In the genomic region with DNA sequence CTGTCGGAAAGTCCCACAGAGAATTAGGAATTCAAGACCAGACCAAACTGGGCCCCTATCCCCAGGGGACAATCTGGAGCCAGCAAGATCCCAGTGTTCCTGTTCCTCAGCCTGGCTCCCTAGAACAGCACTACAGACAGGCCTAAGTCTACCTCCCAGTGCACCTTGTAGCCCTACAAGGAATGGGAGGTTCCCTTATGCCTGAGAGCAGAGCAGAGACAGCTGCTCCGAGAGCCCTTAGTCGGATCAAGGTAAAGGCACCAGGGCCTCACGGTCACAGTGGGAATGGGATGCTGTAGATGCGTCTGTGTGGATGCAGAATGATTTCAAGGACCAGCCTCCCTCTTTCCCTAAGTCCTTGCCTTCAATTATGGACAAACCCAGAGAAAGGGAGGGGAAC, we compare ENCODE assay signal across 3 cellular contexts.
TF ChIP-seq lines count a peak whose summit lies in the region.

No MANE protein-coding gene starts in this region.

TF ChIP-seq in A549, 52 proteins besides CTCF, POLR2A, EP300 and RAD21 (continued from another document):
- TF ChIP-seq, protein P1, sequence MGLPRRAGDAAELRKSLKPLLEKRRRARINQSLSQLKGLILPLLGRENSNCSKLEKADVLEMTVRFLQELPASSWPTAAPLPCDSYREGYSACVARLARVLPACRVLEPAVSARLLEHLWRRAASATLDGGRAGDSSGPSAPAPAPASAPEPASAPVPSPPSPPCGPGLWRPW (IDR thresholded peaks at IDR 0.05): no peak
- TF ChIP-seq CHD4 (IDR thresholded peaks at IDR 0.05; ENCODE audit: borderline replicate concordance) (no peak), CBX2 (IDR thresholded peaks at IDR 0.05; ENCODE audit: borderline replicate concordance, low read depth) (no peak), USF2 (IDR thresholded peaks at IDR 0.05) (no peak), PHF8 (IDR thresholded peaks at IDR 0.05; ENCODE audit: borderline replicate concordance, low read depth) (no peak), HOXB13 (CRISPR knock-in tag; IDR thresholded peaks at IDR 0.05; ENCODE audit: low read depth) (no peak), FOSB (CRISPR knock-in tag; IDR thresholded peaks at IDR 0.05) (no peak), CHD2 (IDR thresholded peaks at IDR 0.05; ENCODE audit: low read length, partially characterized antibody) (no peak), ZFP36 (IDR thresholded peaks at IDR 0.05; ENCODE audit: borderline replicate concordance, partially characterized antibody) (no peak)
- TF ChIP-seq, protein P2, sequence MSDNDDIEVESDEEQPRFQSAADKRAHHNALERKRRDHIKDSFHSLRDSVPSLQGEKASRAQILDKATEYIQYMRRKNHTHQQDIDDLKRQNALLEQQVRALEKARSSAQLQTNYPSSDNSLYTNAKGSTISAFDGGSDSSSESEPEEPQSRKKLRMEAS (IDR thresholded peaks at IDR 0.05): no peak
- TF ChIP-seq, protein P3, sequence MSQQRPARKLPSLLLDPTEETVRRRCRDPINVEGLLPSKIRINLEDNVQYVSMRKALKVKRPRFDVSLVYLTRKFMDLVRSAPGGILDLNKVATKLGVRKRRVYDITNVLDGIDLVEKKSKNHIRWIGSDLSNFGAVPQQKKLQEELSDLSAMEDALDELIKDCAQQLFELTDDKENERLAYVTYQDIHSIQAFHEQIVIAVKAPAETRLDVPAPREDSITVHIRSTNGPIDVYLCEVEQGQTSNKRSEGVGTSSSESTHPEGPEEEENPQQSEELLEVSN (IDR thresholded peaks at IDR 0.05; ENCODE audit: borderline replicate concordance, low read depth): no peak

TF ChIP-seq in GM23338, 12 proteins besides CTCF, POLR2A, EP300 and RAD21 (continued from another document and continues in another):
- no peak for TF ChIP-seq REST (IDR thresholded peaks at IDR 0.05; ENCODE audit: unreplicated experiment)
- TF ChIP-seq, protein P4, sequence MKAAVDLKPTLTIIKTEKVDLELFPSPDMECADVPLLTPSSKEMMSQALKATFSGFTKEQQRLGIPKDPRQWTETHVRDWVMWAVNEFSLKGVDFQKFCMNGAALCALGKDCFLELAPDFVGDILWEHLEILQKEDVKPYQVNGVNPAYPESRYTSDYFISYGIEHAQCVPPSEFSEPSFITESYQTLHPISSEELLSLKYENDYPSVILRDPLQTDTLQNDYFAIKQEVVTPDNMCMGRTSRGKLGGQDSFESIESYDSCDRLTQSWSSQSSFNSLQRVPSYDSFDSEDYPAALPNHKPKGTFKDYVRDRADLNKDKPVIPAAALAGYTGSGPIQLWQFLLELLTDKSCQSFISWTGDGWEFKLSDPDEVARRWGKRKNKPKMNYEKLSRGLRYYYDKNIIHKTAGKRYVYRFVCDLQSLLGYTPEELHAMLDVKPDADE (IDR thresholded peaks at IDR 0.05): no peak

TF ChIP-seq in K562, 482 proteins besides CTCF, POLR2A, EP300 and RAD21 (continued from another document):
- no peak for TF ChIP-seq DDX20 (tag; IDR thresholded peaks at IDR 0.05; ENCODE audit: low read depth)
- TF ChIP-seq, protein P5, sequence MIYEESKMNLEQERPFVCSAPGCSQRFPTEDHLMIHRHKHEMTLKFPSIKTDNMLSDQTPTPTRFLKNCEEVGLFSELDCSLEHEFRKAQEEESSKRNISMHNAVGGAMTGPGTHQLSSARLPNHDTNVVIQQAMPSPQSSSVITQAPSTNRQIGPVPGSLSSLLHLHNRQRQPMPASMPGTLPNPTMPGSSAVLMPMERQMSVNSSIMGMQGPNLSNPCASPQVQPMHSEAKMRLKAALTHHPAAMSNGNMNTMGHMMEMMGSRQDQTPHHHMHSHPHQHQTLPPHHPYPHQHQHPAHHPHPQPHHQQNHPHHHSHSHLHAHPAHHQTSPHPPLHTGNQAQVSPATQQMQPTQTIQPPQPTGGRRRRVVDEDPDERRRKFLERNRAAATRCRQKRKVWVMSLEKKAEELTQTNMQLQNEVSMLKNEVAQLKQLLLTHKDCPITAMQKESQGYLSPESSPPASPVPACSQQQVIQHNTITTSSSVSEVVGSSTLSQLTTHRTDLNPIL (CRISPR knock-in tag; IDR thresholded peaks at IDR 0.05): no peak
- no peak for TF ChIP-seq ZBTB33 (CRISPR knock-in tag; IDR thresholded peaks at IDR 0.05)
- TF ChIP-seq FOXP1 (CRISPR knock-in tag; IDR thresholded peaks at IDR 0.05): no peak
- TF ChIP-seq CHD2 (IDR thresholded peaks at IDR 0.05; ENCODE audit: low read depth, low read length): no peak
- no peak for TF ChIP-seq THRB (CRISPR knock-in tag; conservative IDR thresholded peaks at IDR 0.05)
- TF ChIP-seq SRSF3 (IDR thresholded peaks at IDR 0.05; ENCODE audit: insufficient read depth, low read length): no peak
- TF ChIP-seq SIN3B (IDR thresholded peaks at IDR 0.05; ENCODE audit: low read depth): no peak
- TF ChIP-seq DIDO1 (tag; IDR thresholded peaks at IDR 0.05; ENCODE audit: low read depth): no peak
- no peak for TF ChIP-seq FOXP4 (CRISPR knock-in tag; IDR thresholded peaks at IDR 0.05; ENCODE audit: borderline replicate concordance)
- no peak for TF ChIP-seq ZNF253 (CRISPR knock-in tag; conservative IDR thresholded peaks at IDR 0.05)
- no peak for TF ChIP-seq ETV6 (IDR thresholded peaks at IDR 0.05; ENCODE audit: borderline replicate concordance in 1 of 2, low read depth in 2 of 2, low read length in 1 of 2)
- no peak for TF ChIP-seq ETV6 (CRISPR knock-in tag; IDR thresholded peaks at IDR 0.05; ENCODE audit: borderline replicate concordance)
- TF ChIP-seq NBN (IDR thresholded peaks at IDR 0.05; ENCODE audit: low read depth): no peak
